In the genomic region with DNA sequence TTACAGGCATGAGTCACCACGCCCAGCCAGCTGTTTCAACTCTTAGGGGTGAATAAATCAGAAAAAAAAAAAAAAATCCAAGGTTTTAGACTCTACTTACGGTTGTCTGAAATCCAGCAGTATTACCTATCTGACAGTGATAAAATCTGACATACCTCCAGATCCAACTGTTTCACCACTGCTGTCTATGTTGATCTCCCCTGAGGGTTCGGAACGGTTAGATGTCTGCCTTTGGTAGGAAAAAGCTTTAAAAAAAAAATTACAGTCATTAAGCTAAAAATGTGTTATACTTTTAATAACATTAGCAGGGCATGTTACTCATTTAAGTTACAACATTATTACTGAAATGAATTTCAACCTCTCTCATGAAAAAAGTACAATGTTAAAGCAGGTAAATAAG, we compare ENCODE assay signal across 24 cellular contexts. TPM values are rescaled to one million over a fixed set of nuclear protein-coding genes. Genes with fewer than 3 reads are reported as not detected.
DNase-seq lines count a peak whose midpoint lies in the region; ATAC-seq and TF ChIP-seq lines count a peak whose summit lies in the region.
"Had no signal": no experiment of that assay in that cellular context is flagged by ENCODE, and none has a peak within 500 bp of the region (broad histone marks: within the 10 kb centered on the region; RNA-seq: fewer than 3 reads in every experiment).

No MANE protein-coding gene starts in this region.

- H3K9me3 ChIP-seq in WERI-Rb-1 (ENCODE audit: severe bottlenecking), result no peaks in the 10 kb centered on the region
- H3K9me3 ChIP-seq: BE2C; BLaER1 treated with 17β-estradiol and CSF1 and Interleukin-3, amounts not matched to agents 10 nM and 100 nM had no signal

- no peak overlapping the region for H3K27ac ChIP-seq in WERI-Rb-1
- H3K27ac ChIP-seq: 22Rv1; BLaER1 treated with 17β-estradiol and CSF1 and Interleukin-3, amounts not matched to agents 10 nM and 100 nM had no signal

- DNase-seq in NCI-H82 (lab: John Stamatoyannopoulos, UW), result peak; percentile 46
- DNase-seq in NCI-H82 treated with DMSO at 0.1 percent for 48 hours (lab: John Stamatoyannopoulos, UW; ENCODE audit: unreplicated experiment), result no peak
- peak; percentile 38 for DNase-seq in WERI-Rb-1
- peak; percentile 9 for DNase-seq in myocyte (ENCODE audit: low read depth)
- no peak for DNase-seq in cortex of kidney (lab: John Stamatoyannopoulos, UW)
- no peak for DNase-seq in activated T-cell treated with anti-CD3 and anti-CD28 coated beads, Interleukin-2, amount 50 U/mL, for 24 hours
- DNase-seq: ACHN; AML-193; BE2C; CD4-positive, alpha-beta T cell; CD8-positive, alpha-beta memory T cell; DMS 273 treated with DMSO at 0.1 percent for 48 hours; DMS79; EL; GDM1; H9 had no signal

- no peaks in the 10 kb centered on the region for H3K27me3 ChIP-seq in WERI-Rb-1 (ENCODE audit: insufficient read depth, low read depth, severe bottlenecking)
- H3K27me3 ChIP-seq: BE2C; BLaER1 treated with 17β-estradiol and CSF1 and Interleukin-3, amounts not matched to agents 10 nM and 100 nM had no signal

- peaks cover 96% of the 10 kb centered on the region for H3K36me3 Mint-ChIP-seq in activated T-cell treated with anti-CD3 and anti-CD28 coated beads, Interleukin-2, amount 50 U/mL, for 24 hours (ENCODE audit: low read depth)

- no peaks in the 10 kb centered on the region for H3K27me3 Mint-ChIP-seq in activated T-cell treated with anti-CD3 and anti-CD28 coated beads, Interleukin-2, amount 50 U/mL, for 24 hours
- H3K27me3 Mint-ChIP-seq: CD4-positive, alpha-beta T cell; CD8-positive, alpha-beta memory T cell had no signal

- H3K36me3 ChIP-seq in WERI-Rb-1, result peaks cover 79% of the 10 kb centered on the region

- no peaks in the 10 kb centered on the region for H3K4me1 Mint-ChIP-seq in activated T-cell treated with anti-CD3 and anti-CD28 coated beads, Interleukin-2, amount 50 U/mL, for 24 hours (ENCODE audit: low read depth)
- H3K4me1 Mint-ChIP-seq: CD14-positive monocyte had no signal

- no peak for TF ChIP-seq CTCF in WERI-Rb-1 (IDR thresholded peaks at IDR 0.05; ENCODE audit: low read depth, low read length)

- no peak overlapping the region for H3K4me3 Mint-ChIP-seq in activated T-cell treated with anti-CD3 and anti-CD28 coated beads, Interleukin-2, amount 50 U/mL, for 24 hours
- H3K4me3 Mint-ChIP-seq: CD14-positive monocyte; CD4-positive, alpha-beta T cell; CD8-positive, alpha-beta memory T cell; GM23338; H9 had no signal

- no peak overlapping the region for H3K27ac Mint-ChIP-seq in activated T-cell treated with anti-CD3 and anti-CD28 coated beads, Interleukin-2, amount 50 U/mL, for 24 hours
- H3K27ac Mint-ChIP-seq: CD14-positive monocyte; CD4-positive, alpha-beta T cell; GM23338; H9 had no signal

- ATAC-seq in HG03521 (IDR thresholded peaks at IDR 0.05; ENCODE audit: unreplicated experiment) (no peak), HG02623 (IDR thresholded peaks at IDR 0.05; ENCODE audit: unreplicated experiment) (no peak)
- ATAC-seq: GM12878, GM23338, HCT116 had no signal

- no peaks in the 10 kb centered on the region for H3K9me3 Mint-ChIP-seq in activated T-cell treated with anti-CD3 and anti-CD28 coated beads, Interleukin-2, amount 50 U/mL, for 24 hours
- H3K9me3 Mint-ChIP-seq: CD4-positive, alpha-beta T cell; CD8-positive, alpha-beta memory T cell; GM23338; H9 had no signal

- no peak overlapping the region for H3K4me3 ChIP-seq in WERI-Rb-1 (ENCODE audit: low read depth, low read length)
- H3K4me3 ChIP-seq: BLaER1 treated with 17β-estradiol and CSF1 and Interleukin-3, amounts not matched to agents 10 nM and 100 nM; GM12878; GM23338 had no signal

RNA-seq across cellular contexts. Expression of a gene that starts 21.1 kb away (rescaled TPM):
- total RNA-seq in myocyte, result 13.9 and 14.0 TPM in 2 replicates
- 13.1 TPM for polyA plus RNA-seq in myocyte (2012)

RNA-seq across cellular contexts. Expression of a gene that starts 21.8 kb away (rescaled TPM):
- 40.5 and 42.5 TPM in 2 replicates for total RNA-seq in myocyte
- polyA plus RNA-seq in myocyte (2012), result 52.8 TPM

RNA-seq across cellular contexts. Expression of a gene that starts 50.5 kb away (rescaled TPM):
- 39.8 and 41.1 TPM in 2 replicates for total RNA-seq in myocyte
- 34.6 TPM for polyA plus RNA-seq in myocyte (2012)

RNA-seq across cellular contexts. Expression of a gene that starts 50.7 kb away (rescaled TPM):
- total RNA-seq in myocyte, result 29.7 and 39.5 TPM in 2 replicates
- 26.6 TPM for polyA plus RNA-seq in myocyte (2012)

Comparison
In these comparisons a context has a peak if more than half of its experiments do, and no peak if none do; other contexts are left out.
1. DNase-seq: peak in NCI-H82 (single experiment), WERI-Rb-1 (single experiment) and myocyte (single experiment); none in NCI-H82 treated with DMSO at 0.1 percent for 48 hours (single experiment), cortex of kidney (single experiment) and activated T-cell treated with anti-CD3 and anti-CD28 coated beads, Interleukin-2, amount 50 U/mL, for 24 hours (single experiment).